Comparison of ENCODE assay signal across 17 cellular contexts in the genomic region with DNA sequence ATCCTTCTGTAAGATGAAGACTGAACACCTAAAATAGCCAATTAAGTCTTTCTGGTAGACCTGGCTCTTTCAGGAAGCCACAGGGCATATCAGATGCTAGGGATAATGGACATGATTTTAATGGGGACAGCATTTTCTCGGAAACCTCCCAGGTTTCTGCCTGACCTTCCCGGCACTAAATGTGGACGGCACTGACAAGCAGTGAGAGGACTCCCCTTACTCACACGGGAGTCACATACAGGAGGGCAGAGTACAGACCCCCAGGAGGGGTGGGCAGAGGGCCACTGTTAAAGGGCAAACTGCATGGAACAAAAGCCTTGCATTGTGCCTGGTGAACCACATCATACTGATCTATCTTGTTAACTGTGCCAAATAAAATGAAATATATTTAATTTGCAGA. TPM values are rescaled to one million over a fixed set of nuclear protein-coding genes. Genes with fewer than 3 reads are reported as not detected.
A peak's percentile ranks its signal among the peaks of the same experiment; 100 is the strongest.
DNase-seq lines count a peak whose midpoint lies in the region; ATAC-seq, FAIRE-seq and TF ChIP-seq lines count a peak whose summit lies in the region.
"Had no signal": no experiment of that assay in that cellular context is flagged by ENCODE, and none has a peak within 500 bp of the region (broad histone marks: within the 10 kb centered on the region; RNA-seq: fewer than 3 reads in every experiment).

No MANE protein-coding gene starts in this region.

- intact Hi-C loops in sciatic nerve (cut with DNase I), result no loop called here
- intact Hi-C loops in colonic mucosa (cut with DNase I), result loop anchor here (2.0 kb wide), 1 partner anchor 454 kb away; no protein-coding TSS in a partner anchor

- H3K9me2 ChIP-seq in neural cell (ENCODE audit: insufficient read depth, low read length), result no peaks in the 10 kb centered on the region

- no peak overlapping the region for H3K27ac ChIP-seq in Peyer's patch
- peak overlapping the region; percentile 55 for H3K27ac ChIP-seq in VCaP
- peak overlapping the region; percentile 3 for H3K27ac ChIP-seq in neural cell (ENCODE audit: low read length)
- H3K27ac ChIP-seq in colonic mucosa, result no peak overlapping the region
- H3K27ac ChIP-seq: A549, BLaER1, HL-60 had no signal

- H3K79me2 ChIP-seq in neural cell (replicated peaks; ENCODE audit: insufficient read depth, low read length), result no peaks in the 10 kb centered on the region

- no peak overlapping the region for H2AFZ ChIP-seq in neural cell (ENCODE audit: low read depth, low read length)

- H3F3A ChIP-seq in neural cell (ENCODE audit: insufficient read depth, low read length, poor library complexity, severe bottlenecking), result peaks cover 3% of the 10 kb centered on the region

- TF ChIP-seq EP300 in neural cell (conservative IDR thresholded peaks at IDR 0.05; ENCODE audit: poor library complexity, severe bottlenecking), result no peak

- H3K9ac ChIP-seq in neural cell (ENCODE audit: low read length) (peak overlapping the region; percentile 1), colonic mucosa (ENCODE audit: low read depth in 2 of 2, low read length in 2 of 2) (no peak overlapping the region)
- H3K9ac ChIP-seq: BLaER1 had no signal

- no peak for TF ChIP-seq CTCF in Peyer's patch (IDR thresholded peaks at IDR 0.05)
- TF ChIP-seq CTCF in VCaP (conservative IDR thresholded peaks at IDR 0.05), result no peak
- TF ChIP-seq CTCF in neural cell (IDR thresholded peaks at IDR 0.05; ENCODE audit: poor library complexity, severe bottlenecking), result no peak
- TF ChIP-seq CTCF in colonic mucosa (IDR thresholded peaks at IDR 0.05), result no peak

- H4K20me1 ChIP-seq in neural cell (ENCODE audit: insufficient read depth), result no peaks in the 10 kb centered on the region

- ATAC-seq in sciatic nerve (no peak), SK-N-SH treated with all-trans-retinoic acid at 6 μM for 48 hours (no peak)
- ATAC-seq: A549 had no signal

- peaks cover 0 to 52% (median 0%) of the 10 kb centered on the region in 3 donors for H3K36me3 ChIP-seq in Peyer's patch
- H3K36me3 ChIP-seq in neural cell (ENCODE audit: insufficient read depth, low read length), result no peaks in the 10 kb centered on the region
- peaks cover 4% of the 10 kb centered on the region for H3K36me3 ChIP-seq in colonic mucosa

- TF ChIP-seq RAD21 in neural cell (conservative IDR thresholded peaks at IDR 0.05), result no peak

- TF ChIP-seq POLR2A in Peyer's patch (IDR thresholded peaks at IDR 0.05) (no peak), GM12891 (IDR thresholded peaks at IDR 0.05; ENCODE audit: low read depth, low read length) (no peak)

- peak in 2 of 3 donors; percentile 19 to 39 for DNase-seq in Peyer's patch
- peak; percentile 27 for DNase-seq in sciatic nerve (ENCODE audit: low spot score)
- DNase-seq in NCI-H526 (lab: John Stamatoyannopoulos, UW), result no peak
- DNase-seq in colonic mucosa, result no peak
- no peak for DNase-seq in GM12891 (ENCODE audit: insufficient read length, low spot score)
- DNase-seq: Caco-2; CD8-positive, alpha-beta memory T cell; DND-41; GDM1 had no signal

- H3K27me3 ChIP-seq in Peyer's patch (no peaks in the 10 kb centered on the region), neural cell (ENCODE audit: insufficient read depth, low read depth, low read length) (no peaks in the 10 kb centered on the region), colonic mucosa (no peaks in the 10 kb centered on the region)
- H3K27me3 ChIP-seq: BLaER1 had no signal

- H3K4me3 ChIP-seq in Peyer's patch (no peak overlapping the region), neural cell (ENCODE audit: low read length) (no peak overlapping the region), colonic mucosa (no peak overlapping the region)
- H3K4me3 ChIP-seq: A549, BLaER1, HAP-1 had no signal

- H3K4me1 ChIP-seq in Peyer's patch (no peaks in the 10 kb centered on the region), colonic mucosa (no peaks in the 10 kb centered on the region)
- H3K4me1 ChIP-seq: BLaER1, Caco-2, HAP-1 had no signal

- FAIRE-seq in GM12891 (lab: Jason Lieb, UNC), result no peak
- FAIRE-seq: A549, H1 had no signal

- no peaks in the 10 kb centered on the region for H3K9me3 ChIP-seq in Peyer's patch
- H3K9me3 ChIP-seq in neural cell (ENCODE audit: low read length), result no peaks in the 10 kb centered on the region
- H3K9me3 ChIP-seq in colonic mucosa, result no peaks in the 10 kb centered on the region
- H3K9me3 ChIP-seq: A549, BLaER1, Caco-2, HAP-1 had no signal

- H3K4me2 ChIP-seq in neural cell (ENCODE audit: low read length), result no peak overlapping the region
- H3K4me2 ChIP-seq: A549, BLaER1 had no signal

TF ChIP-seq in neural cell, 6 proteins besides CTCF, POLR2A, EP300 and RAD21 (continues in another document):
- TF ChIP-seq SMC3 (conservative IDR thresholded peaks at IDR 0.05; ENCODE audit: poor library complexity) (no peak), TAF1 (IDR thresholded peaks at IDR 0.05; ENCODE audit: low read depth) (no peak), EZH2 (IDR thresholded peaks at IDR 0.05; ENCODE audit: borderline replicate concordance, insufficient read depth, low read length, poor library complexity, severe bottlenecking) (no peak)

TF ChIP-seq in SK-N-SH treated with all-trans-retinoic acid at 6 μM for 48 hours, 23 proteins besides CTCF, POLR2A, EP300 and RAD21 (continues in another document):
- no peak for TF ChIP-seq GLIS3 (CRISPR knock-in tag; IDR thresholded peaks at IDR 0.05)
- TF ChIP-seq SNAI2 (CRISPR knock-in tag; IDR thresholded peaks at IDR 0.05), result no peak
- TF ChIP-seq ZFP30 (CRISPR knock-in tag; IDR thresholded peaks at IDR 0.05), result no peak
- no peak for TF ChIP-seq ISL1 (CRISPR knock-in tag; IDR thresholded peaks at IDR 0.05)
- TF ChIP-seq ZNF565 (CRISPR knock-in tag; conservative IDR thresholded peaks at IDR 0.05; ENCODE audit: low read depth), result no peak
- TF ChIP-seq TOX (CRISPR knock-in tag; IDR thresholded peaks at IDR 0.05; ENCODE audit: borderline replicate concordance), result no peak
- TF ChIP-seq TCF4 (CRISPR knock-in tag; IDR thresholded peaks at IDR 0.05; ENCODE audit: borderline replicate concordance), result no peak
- TF ChIP-seq ZNF8 (CRISPR knock-in tag; IDR thresholded peaks at IDR 0.05), result no peak
- TF ChIP-seq OSR1 (CRISPR knock-in tag; IDR thresholded peaks at IDR 0.05), result no peak
- TF ChIP-seq, protein P1, sequence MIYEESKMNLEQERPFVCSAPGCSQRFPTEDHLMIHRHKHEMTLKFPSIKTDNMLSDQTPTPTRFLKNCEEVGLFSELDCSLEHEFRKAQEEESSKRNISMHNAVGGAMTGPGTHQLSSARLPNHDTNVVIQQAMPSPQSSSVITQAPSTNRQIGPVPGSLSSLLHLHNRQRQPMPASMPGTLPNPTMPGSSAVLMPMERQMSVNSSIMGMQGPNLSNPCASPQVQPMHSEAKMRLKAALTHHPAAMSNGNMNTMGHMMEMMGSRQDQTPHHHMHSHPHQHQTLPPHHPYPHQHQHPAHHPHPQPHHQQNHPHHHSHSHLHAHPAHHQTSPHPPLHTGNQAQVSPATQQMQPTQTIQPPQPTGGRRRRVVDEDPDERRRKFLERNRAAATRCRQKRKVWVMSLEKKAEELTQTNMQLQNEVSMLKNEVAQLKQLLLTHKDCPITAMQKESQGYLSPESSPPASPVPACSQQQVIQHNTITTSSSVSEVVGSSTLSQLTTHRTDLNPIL (CRISPR knock-in tag; IDR thresholded peaks at IDR 0.05; ENCODE audit: low read depth), result no peak

TF ChIP-seq in GM12891, 5 proteins besides CTCF, POLR2A, EP300 and RAD21:
- TF ChIP-seq POLR2AphosphoS5 (IDR thresholded peaks at IDR 0.05; ENCODE audit: low read depth, low read length), result no peak
- TF ChIP-seq SPI1 (IDR thresholded peaks at IDR 0.05; ENCODE audit: low read depth, low read length), result no peak
- TF ChIP-seq POU2F2 (IDR thresholded peaks at IDR 0.05; ENCODE audit: low read depth, low read length), result no peak
- TF ChIP-seq TAF1 (IDR thresholded peaks at IDR 0.05; ENCODE audit: low read depth, low read length), result no peak
- TF ChIP-seq PAX5 (IDR thresholded peaks at IDR 0.05; ENCODE audit: insufficient read depth, low read length, severe bottlenecking), result no peak

RNA-seq across cellular contexts. Expression of a gene that starts 19.9 kb away (rescaled TPM):
- total RNA-seq in Peyer's patch (10 to 100 TPM in 3 of 4 donors, 1 to 10 TPM in 1; 6.6 to 16.8 (median 15.9) TPM), sciatic nerve (21.2 TPM), colonic mucosa (10 to 100 TPM; 10.0 to 21.6 TPM)
- polyA plus RNA-seq in neural cell, result 52.0 and 53.8 TPM in 2 replicates
- polyA minus RNA-seq in neural cell, result 59.2 and 75.0 TPM in 2 replicates
- polyA plus RNA-seq in GM12891 (2012; ENCODE audit: low read depth, missing spikeins), result 36.3 TPM

RNA-seq across cellular contexts. Expression of a gene that starts 51.2 kb away (rescaled TPM):
- 1 to 10 TPM; 2.4 to 7.4 (median 4.5) TPM for total RNA-seq in Peyer's patch
- polyA plus RNA-seq in neural cell, result 3,172 and 3,711 TPM in 2 replicates
- polyA minus RNA-seq in neural cell, result 2,433 and 2,771 TPM in 2 replicates
- 39.4 TPM for total RNA-seq in sciatic nerve
- total RNA-seq in colonic mucosa, result 1 to 10 TPM; 2.3 to 5.8 TPM
- polyA plus RNA-seq in GM12891 (2012; ENCODE audit: low read depth, missing spikeins), result 33.4 TPM

Comparison
In these comparisons a context has a peak if more than half of its experiments do, and no peak if none do; other contexts are left out.
1. DNase-seq: peak in Peyer's patch (2 of 3) and sciatic nerve (single experiment); none in NCI-H526 (0 of 2), colonic mucosa (single experiment) and GM12891 (single experiment).
2. H3K27ac ChIP-seq: peak in VCaP (single experiment) and neural cell (single experiment); none in Peyer's patch (0 of 4) and colonic mucosa (single experiment).